Comparison of ENCODE assay signal across 8 cellular contexts in genomic region chr6:83514877-83515466, GRCh38. TPM values are rescaled to one million over a fixed set of nuclear protein-coding genes. Genes with fewer than 3 reads are reported as not detected.
A peak's percentile ranks its signal among the peaks of the same experiment; 100 is the strongest.
DNase-seq lines count a peak whose midpoint lies in the region; ATAC-seq and TF ChIP-seq lines count a peak whose summit lies in the region.

No MANE protein-coding gene starts in this region.

- H3K4me1 ChIP-seq in Caco-2: peaks cover 19% of the 10 kb centered on the region
- H3K4me1 ChIP-seq in OCI-LY3 (ENCODE audit: low read length): peaks cover 3% of the 10 kb centered on the region; the same call in 1 of the 2 replicates

- H2AFZ ChIP-seq in OCI-LY3 (ENCODE audit: low read depth, low read length): no peak overlapping the region

- ATAC-seq in GM18505 (IDR thresholded peaks at IDR 0.05; ENCODE audit: unreplicated experiment): peak; percentile 63
- peak; percentile 45 for ATAC-seq in HG03520 (IDR thresholded peaks at IDR 0.05; ENCODE audit: unreplicated experiment)
- no peak for ATAC-seq in GM19328 (IDR thresholded peaks at IDR 0.05; ENCODE audit: unreplicated experiment)
- no peak for ATAC-seq in left ventricle myocardium superior

- peak; percentile 76 to 86 for TF ChIP-seq CTCF in Caco-2 (IDR thresholded peaks at IDR 0.05; ENCODE audit: insufficient read depth in 1 of 2, low read depth in 1 of 2, low read length in 1 of 2, severe bottlenecking in 1 of 2, unreplicated experiment in 1 of 2)
- peak; percentile 97 for TF ChIP-seq CTCF in OCI-LY3 (IDR thresholded peaks at IDR 0.05; ENCODE audit: low read depth, low read length)
- TF ChIP-seq CTCF in coronary artery (IDR thresholded peaks at IDR 0.05): peak; percentile 69

- TF ChIP-seq POLR2A in GM18505 (IDR thresholded peaks at IDR 0.05; ENCODE audit: borderline replicate concordance, extremely low read depth, insufficient read depth, insufficient read length): no peak

- no peak overlapping the region for H3K9ac ChIP-seq in OCI-LY3 (ENCODE audit: low read length)

- H3K36me3 ChIP-seq in Caco-2 (ENCODE audit: control insufficient read depth, insufficient read depth, low read length): no peaks in the 10 kb centered on the region
- no peaks in the 10 kb centered on the region for H3K36me3 ChIP-seq in OCI-LY3 (replicated peaks; ENCODE audit: low read depth, low read length)

- no peaks in the 10 kb centered on the region for H3K9me3 Mint-ChIP-seq in Caco-2 (ENCODE audit: unreplicated experiment)

- no peak overlapping the region for H3K27ac Mint-ChIP-seq in Caco-2 (ENCODE audit: unreplicated experiment)

- intact Hi-C loops in Caco-2 (cut with micrococcal nuclease; ENCODE audit: unreplicated experiment) (loop anchor here (1.0 to 10.0 kb wide), 5 partner anchors 163 to 448 kb away; partner anchors contain the start of genes DOP1A, PGM3 and RWDD2A), left ventricle myocardium superior (cut with micrococcal nuclease) (loop anchor here (2.0 to 5.0 kb wide), 2 partner anchors 98 to 292 kb away; no protein-coding TSS in a partner anchor)

- BruUV-seq in Caco-2 (replicated peaks; lab: Mats Ljungman, UMichigan): no TSS peak

- H3K4me2 ChIP-seq in OCI-LY3 (ENCODE audit: low read length): no peak overlapping the region

- no peaks in the 10 kb centered on the region for H4K20me1 ChIP-seq in OCI-LY3 (ENCODE audit: insufficient read depth, low read length)

- H3K4me3 Mint-ChIP-seq in Caco-2 (ENCODE audit: unreplicated experiment): peak overlapping the region; percentile 84

- POLR2A ChIA-PET in Caco-2 (lab: Charles Lee): interaction anchor here (0.9 kb wide), 1 partner anchor 450 kb away, joined by 3 read pairs; the partner anchor contains the start of gene UBE3D

- H3K79me2 ChIP-seq in OCI-LY3 (ENCODE audit: low read length): no peaks in the 10 kb centered on the region

- H3K27me3 Mint-ChIP-seq in Caco-2 (ENCODE audit: insufficient read depth, unreplicated experiment): no peaks in the 10 kb centered on the region

- H3K4me3 ChIP-seq in Caco-2 (ENCODE audit: low read depth, low read length): no peak overlapping the region
- no peak overlapping the region for H3K4me3 ChIP-seq in OCI-LY3 (ENCODE audit: low read length)
- H3K4me3 ChIP-seq in coronary artery: no peak overlapping the region

- H3K36me3 Mint-ChIP-seq in Caco-2 (ENCODE audit: insufficient read depth, unreplicated experiment): peaks cover 36% of the 10 kb centered on the region

- H3K27me3 ChIP-seq in Caco-2 (replicated peaks; ENCODE audit: control insufficient read depth, insufficient read depth, low read length): no peaks in the 10 kb centered on the region
- H3K27me3 ChIP-seq in OCI-LY3 (ENCODE audit: low read depth, low read length): no peaks in the 10 kb centered on the region

- H3K27ac ChIP-seq in OCI-LY3 (ENCODE audit: low read length) (no peak overlapping the region), coronary artery (no peak overlapping the region)

- CTCF ChIA-PET in Caco-2 (lab: Charles Lee): interaction anchor here (0.9 to 4.8 kb wide), 5 partner anchors 53 to 449 kb away, joined by 3 to 61 read pairs (median 4); partner anchors contain the start of genes DOP1A and UBE3D

- H3K9me3 ChIP-seq in Caco-2 (no peaks in the 10 kb centered on the region), OCI-LY3 (ENCODE audit: insufficient read depth, low read length) (no peaks in the 10 kb centered on the region)

- DNase-seq in Caco-2 (peak; percentile 46 to 67), coronary artery (ENCODE audit: low spot score) (no peak), middle frontal gyrus (ENCODE audit: extremely low spot score, low spot score) (peak; percentile 64), left ventricle myocardium superior (no peak)

- peaks cover 25% of the 10 kb centered on the region for H3K4me1 Mint-ChIP-seq in Caco-2 (ENCODE audit: low read depth, unreplicated experiment)

RNA-seq across cellular contexts. Expression of gene PRSS35, which starts 2.6 kb away (rescaled TPM):
- total RNA-seq in Caco-2 (2022) (72.0 and 85.0 TPM in 2 replicates), left ventricle myocardium superior (0.12 TPM)

Comparison
In these comparisons a context has a peak if more than half of its experiments do, and no peak if none do; other contexts are left out.
1. DNase-seq: peak in Caco-2 (2 of 2) and middle frontal gyrus (single experiment); none in coronary artery (single experiment) and left ventricle myocardium superior (single experiment).
2. ATAC-seq: peak in GM18505 (single experiment) and HG03520 (single experiment); none in GM19328 (single experiment) and left ventricle myocardium superior (single experiment).
3. RNA of gene PRSS35, which starts 2.6 kb away (total RNA-seq): 72.0 to 85.0 TPM in Caco-2; 0.12 TPM in left ventricle myocardium superior (single experiment); every median in the first group is over 10 times any median in the second.
4. Peak in every context shown above with its lines, with median percentiles within 50 percentile points of each other: CTCF ChIP-seq.